26 cellular contexts compared by ENCODE assay signal in the genomic region with DNA sequence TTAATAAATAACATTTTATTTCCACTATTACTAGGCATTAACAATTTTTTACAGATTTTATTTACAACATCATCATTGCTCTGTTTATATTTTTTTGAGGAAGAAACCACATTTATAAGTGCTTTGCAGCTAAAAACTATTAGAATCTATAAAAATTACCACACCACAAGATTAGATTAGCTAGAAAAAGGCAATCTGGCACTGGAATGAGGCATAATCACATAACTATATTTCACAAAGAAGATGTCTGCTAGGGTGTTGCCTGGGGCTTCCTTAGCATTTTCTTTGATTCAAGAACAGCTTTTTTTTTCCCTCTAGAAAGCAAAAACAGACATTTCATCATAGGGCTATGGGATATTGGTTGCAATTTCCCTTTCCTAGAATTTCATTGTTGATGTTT.
"Had no signal": no experiment of that assay in that cellular context is flagged by ENCODE, and none has a peak within 500 bp of the region (broad histone marks: within the 10 kb centered on the region; RNA-seq: fewer than 3 reads in every experiment).

No MANE protein-coding gene starts in this region.

- H3K27ac ChIP-seq: colonic mucosa, epithelial cell of prostate, esophagus squamous epithelium, gastrocnemius medialis, heart right ventricle, left lung, lower lobe of right lung had no signal

- FAIRE-seq: endometrium, islet of Langerhans, keratinocyte had no signal

- H3K36me3 ChIP-seq: colonic mucosa, esophagus squamous epithelium, gastrocnemius medialis, heart right ventricle, left lung, lower lobe of right lung had no signal

- DNase-seq: colonic mucosa; cortex of kidney; effector CD8-positive, alpha-beta T cell; effector memory CD8-positive, alpha-beta T cell; endodermal cell; erythroblast; esophagus squamous epithelium; foreskin fibroblast; foreskin melanocyte; gastrocnemius medialis; glutamatergic neuron; head of caudate nucleus; heart right ventricle; hippocampal formation; left cardiac atrium; left lung; left ventricle myocardium superior; lower lobe of right lung; mesenchymal stem cell; midbrain; naive thymus-derived CD4-positive, alpha-beta T cell had no signal

- H3K9me3 ChIP-seq: colonic mucosa, gastrocnemius medialis, left lung, lower lobe of right lung had no signal

- ATAC-seq: effector memory CD8-positive, alpha-beta T cell; esophagus mucosa; gastrocnemius medialis; heart right ventricle; left cardiac atrium; left lung; left ventricle myocardium superior; lower lobe of right lung; naive thymus-derived CD4-positive, alpha-beta T cell had no signal

- H3K4me3 ChIP-seq: colonic mucosa, esophagus squamous epithelium, gastrocnemius medialis, heart right ventricle, left lung, lower lobe of right lung had no signal
